ENCODE assay signal across 11 cellular contexts in the genomic region with DNA sequence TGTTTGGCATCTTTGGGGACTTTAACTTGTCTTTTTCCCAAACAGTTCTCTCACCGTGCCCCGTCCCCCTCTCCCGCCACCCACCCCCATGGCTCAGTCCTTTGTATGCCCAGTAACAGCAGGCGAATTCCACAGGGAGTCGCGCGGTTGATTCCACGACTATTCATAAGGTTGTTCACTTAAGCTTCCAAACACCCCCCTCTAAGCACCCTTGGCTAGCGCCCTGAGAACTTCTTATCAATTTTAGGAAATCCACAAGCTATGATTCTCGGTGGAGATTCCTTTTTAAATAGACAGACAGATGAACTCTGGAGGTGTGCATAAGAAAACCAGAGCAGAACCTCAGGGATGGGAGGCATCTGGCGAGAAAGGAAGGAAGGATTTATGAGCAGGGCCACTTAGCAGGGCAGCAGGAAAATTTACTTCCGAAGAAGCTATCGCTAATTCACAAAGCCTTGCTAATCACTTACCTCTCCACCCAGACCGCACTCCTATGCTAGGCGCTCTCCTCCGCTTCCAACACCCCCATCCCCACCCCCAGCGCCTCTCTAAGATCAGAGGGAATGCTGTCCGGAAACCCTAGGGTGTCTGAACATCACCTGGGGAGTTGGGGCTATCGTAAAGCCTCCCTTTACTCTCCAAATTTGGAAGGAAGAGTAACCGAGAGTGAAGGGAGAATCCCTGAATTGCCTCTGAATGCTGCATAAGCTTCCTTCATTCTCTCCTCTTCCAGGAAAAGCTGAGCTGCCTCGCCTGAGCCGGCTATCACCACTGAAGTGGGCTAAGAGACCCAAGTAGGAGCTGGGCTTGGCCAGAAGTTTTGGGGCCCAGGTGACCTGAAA. TPM values are rescaled to one million over a fixed set of nuclear protein-coding genes. Genes with fewer than 3 reads are reported as not detected.
A peak's percentile ranks its signal among the peaks of the same experiment; 100 is the strongest.
DNase-seq lines count a peak whose midpoint lies in the region.
"Had no signal": no experiment of that assay in that cellular context is flagged by ENCODE, and none has a peak within 500 bp of the region (broad histone marks: within the 10 kb centered on the region; RNA-seq: fewer than 3 reads in every experiment).

No MANE protein-coding gene starts in this region.

- H3K79me2 ChIP-seq in GM23248 (ENCODE audit: insufficient read depth), result no peaks in the 10 kb centered on the region

- H3K27ac ChIP-seq in GM23248 (no peak overlapping the region), angular gyrus (ENCODE audit: low read depth, low read length) (peak overlapping the region; percentile 60), iPS DF 6.9 (ENCODE audit: low read length) (no peak overlapping the region), rectal smooth muscle tissue (ENCODE audit: low read depth, low read length) (no peak overlapping the region), SJCRH30 (no peak overlapping the region)

- WGBS in GM23248 (ENCODE audit: low coverage in 1 of 2, low lambda C conversion rate in 2 of 2, missing lambda C conversion rate in 2 of 2), 2 experiments, result 5 to 9% methylated on average over 15 to 22 of the region's 22 CpGs
- WGBS in iPS DF 6.9 (ENCODE audit: insufficient coverage, insufficient read length), result no CpG with 5 or more reads among the region's 22 CpGs

- in situ Hi-C loops in GM23248 (cut with MboI), result no loop called here

- no peak overlapping the region for H3K4me3 ChIP-seq in GM23248
- H3K4me3 ChIP-seq in iPS DF 6.9 (ENCODE audit: low read length), result peak overlapping the region; percentile 47; the same call in 1 of the 2 replicates
- peak overlapping the region; percentile 79 for H3K4me3 ChIP-seq in rectal smooth muscle tissue (ENCODE audit: low read length)
- H3K4me3 ChIP-seq in SJCRH30, result no peak overlapping the region

- H4K20me1 ChIP-seq in GM23248 (ENCODE audit: insufficient read depth), result no peaks in the 10 kb centered on the region

- H3F3A ChIP-seq in GM23248 (ENCODE audit: insufficient read depth), result no peaks in the 10 kb centered on the region

- H3K4me2 ChIP-seq in GM23248 (ENCODE audit: unreplicated experiment), result no peak overlapping the region

- H3K4me1 ChIP-seq in GM23248 (ENCODE audit: insufficient read depth) (no peaks in the 10 kb centered on the region), iPS DF 6.9 (ENCODE audit: control insufficient read depth, insufficient read depth, low read length) (no peaks in the 10 kb centered on the region), rectal smooth muscle tissue (ENCODE audit: control insufficient read depth, insufficient read depth, low read length) (peaks cover 2% of the 10 kb centered on the region), SJCRH30 (no peaks in the 10 kb centered on the region)

- no peaks in the 10 kb centered on the region for H3K9me3 ChIP-seq in GM23248 (ENCODE audit: low read depth)
- H3K9me3 ChIP-seq in iPS DF 6.9 (ENCODE audit: control insufficient read depth, insufficient read depth, low read length), result no peaks in the 10 kb centered on the region
- H3K9me3 ChIP-seq in SJCRH30 (replicated peaks), result no peaks in the 10 kb centered on the region

- no peaks in the 10 kb centered on the region for H3K36me3 ChIP-seq in GM23248 (ENCODE audit: low read depth)
- H3K36me3 ChIP-seq in iPS DF 6.9 (ENCODE audit: control insufficient read depth, insufficient read depth, low read length), result no peaks in the 10 kb centered on the region
- H3K36me3 ChIP-seq in rectal smooth muscle tissue (ENCODE audit: control insufficient read depth, insufficient read depth, low read length), result no peaks in the 10 kb centered on the region
- H3K36me3 ChIP-seq in SJCRH30, result no peaks in the 10 kb centered on the region

- DNase-seq in GM23248, result peak; percentile 3
- DNase-seq in iPS DF 6.9 (ENCODE audit: low read depth, low spot score), result no peak
- DNase-seq in SJCRH30, result no peak
- no peak for DNase-seq in cortex of kidney (lab: John Stamatoyannopoulos, UW)
- DNase-seq in ureter (ENCODE audit: low spot score), result no peak
- no peak for DNase-seq in KG1 (lab: John Stamatoyannopoulos, UW)

- H3K27me3 ChIP-seq in GM23248 (replicated peaks; ENCODE audit: insufficient read depth) (peaks cover 52% of the 10 kb centered on the region), iPS DF 6.9 (ENCODE audit: control insufficient read depth, insufficient read depth, low read length) (peaks cover 24% of the 10 kb centered on the region; the same call in 1 of the 2 replicates), rectal smooth muscle tissue (ENCODE audit: control insufficient read depth, insufficient read depth, low read length) (peaks cover 7% of the 10 kb centered on the region), SJCRH30 (no peaks in the 10 kb centered on the region; the same call in 1 of the 2 replicates)

- H2AFZ ChIP-seq in GM23248, result peak overlapping the region; percentile 33; the same call in 1 of the 2 replicates

- H3K9ac ChIP-seq in GM23248 (no peak overlapping the region), rectal smooth muscle tissue (ENCODE audit: low read length) (no peak overlapping the region)

- no peaks in the 10 kb centered on the region for H3K9me2 ChIP-seq in GM23248 (ENCODE audit: insufficient read depth)

RNA-seq across cellular contexts. Expression of gene UNC5C, which starts 1.7 kb away (rescaled TPM):
- total RNA-seq in GM23248 (2014; rRNA removed; shearing (Covaris generic)), result not detected in 2 replicates
- not detected in 2 replicates for polyA plus RNA-seq in GM23248 (2016; fragmentation: Nextera tagmentation; extraction: Ambion mirVana)
- not detected in 2 replicates for total RNA-seq in SJCRH30 (2014; rRNA removed; shearing (Covaris generic))
- 6.2 TPM for total RNA-seq in ureter
- total RNA-seq: activated CD8-positive, alpha-beta memory T cell treated with anti-CD3 and anti-CD28 coated beads for 36 hours; Daoy; OCI-LY7 had no signal

Comparison
In these comparisons a context has a peak if more than half of its experiments do, and no peak if none do; other contexts are left out.
1. H3K4me3 ChIP-seq: peak in iPS DF 6.9 (single experiment) and rectal smooth muscle tissue (single experiment); none in GM23248 (single experiment) and SJCRH30 (single experiment).